Comparison of ENCODE assay signal across 16 cellular contexts in genomic region chr2:26432856-26433255, GRCh38. TPM values are rescaled to one million over a fixed set of nuclear protein-coding genes. Genes with fewer than 3 reads are reported as not detected.
A peak's percentile ranks its signal among the peaks of the same experiment; 100 is the strongest.
DNase-seq lines count a peak whose midpoint lies in the region; ATAC-seq, FAIRE-seq and TF ChIP-seq lines count a peak whose summit lies in the region.
"Had no signal": no experiment of that assay in that cellular context is flagged by ENCODE, and none has a peak within 500 bp of the region (broad histone marks: within the 10 kb centered on the region; RNA-seq: fewer than 3 reads in every experiment).

No MANE protein-coding gene starts in this region.

- no peak for TF ChIP-seq POLR2A in GM12891 (IDR thresholded peaks at IDR 0.05; ENCODE audit: low read depth, low read length)

- no peak overlapping the region for H3K4me3 ChIP-seq in adipocyte (ENCODE audit: low read length)

- H3K36me3 ChIP-seq in adipocyte (ENCODE audit: control insufficient read depth, insufficient read depth, low read length, severe bottlenecking): no peaks in the 10 kb centered on the region

- DNase-seq in COLO829 (ENCODE audit: low spot score) (peak; percentile 86), adipocyte (ENCODE audit: low read depth) (peak; percentile 9), foreskin melanocyte (peak; percentile 79), pons (ENCODE audit: low spot score) (peak; percentile 15), cortex of kidney (lab: John Stamatoyannopoulos, UW) (no peak), GM12891 (ENCODE audit: insufficient read length, low spot score) (no peak)
- DNase-seq in activated CD4-positive, CD25-positive, alpha-beta regulatory T cell (lab: John Stamatoyannopoulos, UW): no peak
- DNase-seq: Caco-2; CD8-positive, alpha-beta T cell; DND-41; GDM1 had no signal

- no peaks in the 10 kb centered on the region for H3K27me3 ChIP-seq in adipocyte (replicated peaks; ENCODE audit: control insufficient read depth, insufficient read depth, low read length)

- peaks cover 14% of the 10 kb centered on the region for H3K4me1 ChIP-seq in adipocyte (ENCODE audit: control insufficient read depth, insufficient read depth, low read length)

- FAIRE-seq in GM12891 (lab: Jason Lieb, UNC): no peak
- FAIRE-seq: GM19239, H54 had no signal

- H3K9ac ChIP-seq in adipocyte (ENCODE audit: low read length): no peak overlapping the region

- ATAC-seq in HG02938 (IDR thresholded peaks at IDR 0.05; ENCODE audit: unreplicated experiment): no peak
- ATAC-seq: CD8-positive, alpha-beta T cell; HCT116 had no signal

- H3K9me3 ChIP-seq in adipocyte (ENCODE audit: control insufficient read depth, low read length): no peaks in the 10 kb centered on the region
- H3K9me3 ChIP-seq: Caco-2 had no signal

TF ChIP-seq in GM12891, 5 proteins besides CTCF, POLR2A, EP300 and RAD21:
- no peak for TF ChIP-seq PAX5 (IDR thresholded peaks at IDR 0.05; ENCODE audit: insufficient read depth, low read length, severe bottlenecking)
- TF ChIP-seq POLR2AphosphoS5 (IDR thresholded peaks at IDR 0.05; ENCODE audit: low read depth, low read length): no peak
- TF ChIP-seq POU2F2 (IDR thresholded peaks at IDR 0.05; ENCODE audit: low read depth, low read length): no peak
- TF ChIP-seq SPI1 (IDR thresholded peaks at IDR 0.05; ENCODE audit: low read depth, low read length): no peak
- no peak for TF ChIP-seq TAF1 (IDR thresholded peaks at IDR 0.05; ENCODE audit: low read depth, low read length)

RNA-seq across cellular contexts. Expression of gene DRC1, which starts 31.1 kb away (rescaled TPM):
- not detected for polyA plus RNA-seq in GM12891 (2012; ENCODE audit: low read depth, missing spikeins)
- polyA plus RNA-seq: CD14-positive monocyte had no signal

RNA-seq across cellular contexts. Expression of gene OTOF, which starts 45.1 kb away (rescaled TPM):
- polyA plus RNA-seq in GM12891 (2012; ENCODE audit: low read depth, missing spikeins): 0.04 TPM
- polyA plus RNA-seq: CD14-positive monocyte had no signal

Comparison
In these comparisons a context has a peak if more than half of its experiments do, and no peak if none do; other contexts are left out.
1. DNase-seq: peak in COLO829 (single experiment), adipocyte (single experiment), foreskin melanocyte (single experiment) and pons (single experiment); none in cortex of kidney (single experiment), activated CD4-positive, CD25-positive, alpha-beta regulatory T cell (0 of 4) and GM12891 (single experiment).